In the genomic region with DNA sequence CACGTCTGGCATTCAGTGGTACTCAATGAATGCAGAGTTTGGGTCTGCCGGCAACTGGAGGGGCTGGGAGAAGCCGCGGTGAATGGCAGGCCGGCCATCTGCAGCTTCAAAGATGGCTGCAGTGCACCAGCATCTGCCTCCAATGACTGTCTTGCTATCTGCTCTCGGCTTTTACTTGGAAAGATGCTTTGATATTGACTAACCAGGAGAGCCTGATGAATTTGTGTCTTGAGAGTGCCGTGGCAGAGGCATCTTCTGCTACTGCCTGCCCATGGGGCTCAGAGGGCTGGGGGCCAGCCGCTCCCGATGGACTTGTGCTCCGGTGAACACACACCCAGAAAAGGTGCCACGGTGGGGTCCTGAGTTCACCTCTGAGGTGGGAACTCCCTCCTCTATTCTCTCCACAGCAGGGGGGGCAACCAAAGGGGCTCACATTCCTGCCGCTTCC, we compare ENCODE assay signal across 21 cellular contexts.
"Had no signal": no experiment of that assay in that cellular context is flagged by ENCODE, and none has a peak within 500 bp of the region (broad histone marks: within the 10 kb centered on the region; RNA-seq: fewer than 3 reads in every experiment).

No MANE protein-coding gene starts in this region.

- H3K27me3 ChIP-seq: breast epithelium, gastroesophageal sphincter, tibial nerve had no signal

- ATAC-seq: activated CD8-positive, alpha-beta T cell treated with anti-CD3 and anti-CD28 coated beads for 36 hours; activated T-cell treated with anti-CD3 and anti-CD28 coated beads, Interleukin-2, amount 50 U/mL, for 72 hours; esophagus mucosa; gastroesophageal sphincter; heart right ventricle; naive thymus-derived CD8-positive, alpha-beta T cell; stimulated activated naive CD8-positive, alpha-beta T cell treated with anti-CD3 and anti-CD28 coated beads, Interleukin-15, Interleukin-2, amounts not matched to agents 100 U/mL and 50 U/mL, for 24 hours; WTC11 had no signal

- H3K27me3 Mint-ChIP-seq: activated CD4-positive, alpha-beta T cell treated with anti-CD3 and anti-CD28 coated beads, Interleukin-2, amount 10 ng/mL, durations not matched to agents 24 days and 14 days; activated CD8-positive, alpha-beta T cell treated with anti-CD3 and anti-CD28 coated beads for 36 hours; activated naive CD4-positive, alpha-beta T cell treated with anti-CD3 and anti-CD28 coated beads, Interleukin-2, amount 50 U/mL, for 24 hours had no signal

- H3K36me3 ChIP-seq: breast epithelium, gastroesophageal sphincter, heart right ventricle, tibial nerve had no signal

- H3K4me3 ChIP-seq: breast epithelium, gastroesophageal sphincter, heart right ventricle, tibial nerve had no signal

- H3K27ac ChIP-seq: gastroesophageal sphincter, heart right ventricle, tibial nerve had no signal

- DNase-seq: activated CD4-positive, alpha-beta T cell treated with anti-CD3 and anti-CD28 coated beads, Interleukin-2, amount 10 ng/mL, durations not matched to agents 24 days and 14 days; activated CD8-positive, alpha-beta T cell treated with anti-CD3 and anti-CD28 coated beads for 36 hours; activated gamma-delta T cell; activated T-cell treated with anti-CD3 and anti-CD28 coated beads, Interleukin-2, amount 50 U/mL, for 72 hours; cortex of kidney; heart right ventricle; immature natural killer cell; mesendoderm; naive thymus-derived CD8-positive, alpha-beta T cell; nucleus accumbens; stimulated activated CD4-positive, alpha-beta T cell treated with anti-CD3 and anti-CD28 coated beads, Interleukin-2, amount 100 ng/mL, for 24 hours; stimulated activated naive CD8-positive, alpha-beta T cell treated with anti-CD3 and anti-CD28 coated beads, Interleukin-15, Interleukin-2, amounts not matched to agents 100 U/mL and 50 U/mL, for 24 hours had no signal

- H3K9me3 Mint-ChIP-seq: activated CD4-positive, alpha-beta T cell treated with anti-CD3 and anti-CD28 coated beads, Interleukin-2, amount 10 ng/mL, durations not matched to agents 24 days and 14 days; activated CD8-positive, alpha-beta T cell treated with anti-CD3 and anti-CD28 coated beads for 36 hours; activated naive CD4-positive, alpha-beta T cell treated with anti-CD3 and anti-CD28 coated beads, Interleukin-2, amount 50 U/mL, for 24 hours; activated T-cell treated with anti-CD3 and anti-CD28 coated beads, Interleukin-2, amount 50 U/mL, for 72 hours; immature natural killer cell; naive thymus-derived CD8-positive, alpha-beta T cell; T-helper 2 cell treated with Interferon-gamma antibody and Interleukin-4, amounts not matched to agents 5 μg/mL and 100 μg/mL, for 36 hours; WTC11 had no signal

- H3K36me3 Mint-ChIP-seq: activated naive CD4-positive, alpha-beta T cell treated with anti-CD3 and anti-CD28 coated beads, Interleukin-2, amount 50 U/mL, for 24 hours; immature natural killer cell; naive thymus-derived CD8-positive, alpha-beta T cell had no signal

- H3K9me3 ChIP-seq: breast epithelium, gastroesophageal sphincter, heart right ventricle, tibial nerve had no signal

- H3K4me3 Mint-ChIP-seq: activated CD4-positive, alpha-beta T cell treated with anti-CD3 and anti-CD28 coated beads, Interleukin-2, amount 10 ng/mL, durations not matched to agents 24 days and 14 days; activated CD8-positive, alpha-beta T cell treated with anti-CD3 and anti-CD28 coated beads for 36 hours; activated naive CD4-positive, alpha-beta T cell treated with anti-CD3 and anti-CD28 coated beads, Interleukin-2, amount 50 U/mL, for 24 hours; activated T-cell treated with anti-CD3 and anti-CD28 coated beads, Interleukin-2, amount 50 U/mL, for 72 hours; immature natural killer cell; naive thymus-derived CD8-positive, alpha-beta T cell; T-helper 2 cell treated with Interferon-gamma antibody and Interleukin-4, amounts not matched to agents 5 μg/mL and 100 μg/mL, for 36 hours; WTC11 had no signal

- H3K4me1 Mint-ChIP-seq: activated CD4-positive, alpha-beta T cell treated with anti-CD3 and anti-CD28 coated beads, Interleukin-2, amount 10 ng/mL, durations not matched to agents 24 days and 14 days; activated naive CD4-positive, alpha-beta T cell treated with anti-CD3 and anti-CD28 coated beads, Interleukin-2, amount 50 U/mL, for 24 hours; immature natural killer cell had no signal

- H3K27ac Mint-ChIP-seq: activated CD4-positive, alpha-beta T cell treated with anti-CD3 and anti-CD28 coated beads, Interleukin-2, amount 10 ng/mL, durations not matched to agents 24 days and 14 days; activated CD8-positive, alpha-beta T cell treated with anti-CD3 and anti-CD28 coated beads for 36 hours; activated naive CD4-positive, alpha-beta T cell treated with anti-CD3 and anti-CD28 coated beads, Interleukin-2, amount 50 U/mL, for 24 hours; activated T-cell treated with anti-CD3 and anti-CD28 coated beads, Interleukin-2, amount 50 U/mL, for 72 hours; immature natural killer cell; naive thymus-derived CD8-positive, alpha-beta T cell; T-helper 2 cell treated with Interferon-gamma antibody and Interleukin-4, amounts not matched to agents 5 μg/mL and 100 μg/mL, for 36 hours had no signal

- H3K4me1 ChIP-seq: tibial nerve had no signal

- FAIRE-seq: astrocyte, TTC549 had no signal
